Comparison of ENCODE assay signal across 34 cellular contexts in genomic region chr7:147474862-147475261, GRCh38.
"Had no signal": no experiment of that assay in that cellular context is flagged by ENCODE, and none has a peak within 500 bp of the region (broad histone marks: within the 10 kb centered on the region; RNA-seq: fewer than 3 reads in every experiment).

No MANE protein-coding gene starts in this region.

- H3K36me3 Mint-ChIP-seq: activated CD4-positive, alpha-beta memory T cell treated with anti-CD3 and anti-CD28 coated beads for 36 hours; activated CD8-positive, alpha-beta memory T cell treated with anti-CD3 and anti-CD28 coated beads, Interleukin-2, amount 10 ng/mL, durations not matched to agents 7 days and 5 days; activated naive CD4-positive, alpha-beta T cell treated with anti-CD3 and anti-CD28 coated beads, Interleukin-2, amount 50 U/mL, for 24 hours; activated naive CD8-positive, alpha-beta T cell treated with anti-CD3 and anti-CD28 coated beads for 36 hours; brain had no signal

- H3K9me3 ChIP-seq: adrenal gland, ascending aorta, breast epithelium, colonic mucosa, esophagus squamous epithelium, gastroesophageal sphincter had no signal

- H3K4me3 ChIP-seq: adrenal gland, ascending aorta, breast epithelium, cardiac muscle cell, colonic mucosa, dorsolateral prefrontal cortex, esophagus squamous epithelium, gastroesophageal sphincter, heart right ventricle had no signal

- ATAC-seq: activated CD4-positive, alpha-beta T cell treated with anti-CD3 and anti-CD28 coated beads for 36 hours; activated CD8-positive, alpha-beta memory T cell treated with anti-CD3 and anti-CD28 coated beads, Interleukin-2, amount 10 ng/mL, durations not matched to agents 7 days and 5 days; activated CD8-positive, alpha-beta T cell treated with anti-CD3 and anti-CD28 coated beads, Interleukin-2, amount 10 ng/mL, durations not matched to agents 7 days and 5 days; activated naive CD8-positive, alpha-beta T cell treated with anti-CD3 and anti-CD28 coated beads, Interleukin-2, amount 50 U/mL, for 24 hours; effector memory CD8-positive, alpha-beta T cell; gastroesophageal sphincter; heart right ventricle had no signal

- FAIRE-seq: endothelial cell of umbilical vein had no signal

- H3K36me3 ChIP-seq: adrenal gland, ascending aorta, breast epithelium, cardiac muscle cell, colonic mucosa, esophagus squamous epithelium, gastroesophageal sphincter, heart right ventricle had no signal

- H3K4me1 Mint-ChIP-seq: activated CD4-positive, alpha-beta T cell treated with anti-CD3 and anti-CD28 coated beads for 36 hours; activated CD4-positive, alpha-beta T cell treated with anti-CD3 and anti-CD28 coated beads, Interleukin-2, amount 10 ng/mL, durations not matched to agents 24 days and 14 days; activated CD8-positive, alpha-beta memory T cell treated with anti-CD3 and anti-CD28 coated beads, Interleukin-2, amount 10 ng/mL, durations not matched to agents 7 days and 5 days; activated naive CD4-positive, alpha-beta T cell treated with anti-CD3 and anti-CD28 coated beads, Interleukin-2, amount 50 U/mL, for 24 hours; activated naive CD8-positive, alpha-beta T cell treated with anti-CD3 and anti-CD28 coated beads for 36 hours; activated naive CD8-positive, alpha-beta T cell treated with anti-CD3 and anti-CD28 coated beads, Interleukin-2, amount 50 U/mL, for 24 hours; brain had no signal

- H3K9me3 Mint-ChIP-seq: activated CD4-positive, alpha-beta memory T cell treated with anti-CD3 and anti-CD28 coated beads for 36 hours; activated naive CD4-positive, alpha-beta T cell treated with anti-CD3 and anti-CD28 coated beads, Interleukin-2, amount 50 U/mL, for 24 hours; activated naive CD8-positive, alpha-beta T cell treated with anti-CD3 and anti-CD28 coated beads for 36 hours had no signal

- H3K27ac ChIP-seq: adrenal gland, ascending aorta, breast epithelium, cardiac muscle cell, colonic mucosa, dorsolateral prefrontal cortex, epithelial cell of prostate, esophagus squamous epithelium, gastroesophageal sphincter, heart right ventricle had no signal

- H3K4me1 ChIP-seq: adrenal gland, ascending aorta, breast epithelium, colonic mucosa, esophagus squamous epithelium, gastroesophageal sphincter, heart right ventricle had no signal

- DNase-seq: activated CD4-positive, alpha-beta memory T cell treated with anti-CD3 and anti-CD28 coated beads for 36 hours; activated CD4-positive, alpha-beta T cell treated with anti-CD3 and anti-CD28 coated beads for 36 hours; activated CD4-positive, alpha-beta T cell treated with anti-CD3 and anti-CD28 coated beads, Interleukin-2, amount 10 ng/mL, durations not matched to agents 24 days and 14 days; activated CD4-positive, CD25-positive, alpha-beta regulatory T cell; activated CD4-positive, CD25-positive, alpha-beta regulatory T cell treated with anti-CD3 and anti-CD28 coated beads, Interleukin-2, amount 50 U/mL, for 72 hours; activated CD8-positive, alpha-beta memory T cell treated with anti-CD3 and anti-CD28 coated beads, Interleukin-2, amount 10 ng/mL, durations not matched to agents 7 days and 5 days; activated CD8-positive, alpha-beta memory T cell treated with anti-CD3 and anti-CD28 coated beads, Interleukin-2, amount 50 U/mL, for 48 hours; activated CD8-positive, alpha-beta T cell treated with anti-CD3 and anti-CD28 coated beads, Interleukin-2, amount 10 ng/mL, durations not matched to agents 7 days and 5 days; activated effector memory CD4-positive, alpha-beta T cell treated with anti-CD3 and anti-CD28 coated beads, Interleukin-2, amount 50 U/mL, for 16 hours; activated naive CD4-positive, alpha-beta T cell treated with anti-CD3 and anti-CD28 coated beads for 36 hours; activated naive CD8-positive, alpha-beta T cell treated with anti-CD3 and anti-CD28 coated beads for 36 hours; activated naive CD8-positive, alpha-beta T cell treated with anti-CD3 and anti-CD28 coated beads, Interleukin-2, amount 50 U/mL, for 24 hours; activated T-cell treated with anti-CD3 and anti-CD28 coated beads for 4 hours; activated T-cell treated with anti-CD3 and anti-CD28 coated beads, Interleukin-2, amount 50 U/mL, for 24 hours; adrenal gland; central memory CD4-positive, alpha-beta T cell; cerebellar nuclear complex; colonic mucosa; dorsolateral prefrontal cortex; effector CD4-positive, alpha-beta T cell; effector memory CD8-positive, alpha-beta T cell; esophagus squamous epithelium; foreskin melanocyte; heart right ventricle; T-helper 2 cell had no signal

- H3K27me3 Mint-ChIP-seq: activated CD4-positive, alpha-beta memory T cell treated with anti-CD3 and anti-CD28 coated beads for 36 hours; activated CD4-positive, alpha-beta T cell treated with anti-CD3 and anti-CD28 coated beads for 36 hours; activated CD4-positive, alpha-beta T cell treated with anti-CD3 and anti-CD28 coated beads, Interleukin-2, amount 10 ng/mL, durations not matched to agents 24 days and 14 days; activated CD8-positive, alpha-beta memory T cell treated with anti-CD3 and anti-CD28 coated beads, Interleukin-2, amount 10 ng/mL, durations not matched to agents 7 days and 5 days; activated naive CD4-positive, alpha-beta T cell treated with anti-CD3 and anti-CD28 coated beads, Interleukin-2, amount 50 U/mL, for 24 hours; activated naive CD8-positive, alpha-beta T cell treated with anti-CD3 and anti-CD28 coated beads for 36 hours; activated naive CD8-positive, alpha-beta T cell treated with anti-CD3 and anti-CD28 coated beads, Interleukin-2, amount 50 U/mL, for 24 hours; activated T-cell treated with anti-CD3 and anti-CD28 coated beads, Interleukin-2, amount 50 U/mL, for 24 hours; effector memory CD8-positive, alpha-beta T cell had no signal

- H3K4me3 Mint-ChIP-seq: activated CD4-positive, alpha-beta memory T cell treated with anti-CD3 and anti-CD28 coated beads for 36 hours; activated CD4-positive, alpha-beta T cell treated with anti-CD3 and anti-CD28 coated beads for 36 hours; activated CD4-positive, alpha-beta T cell treated with anti-CD3 and anti-CD28 coated beads, Interleukin-2, amount 10 ng/mL, durations not matched to agents 24 days and 14 days; activated CD8-positive, alpha-beta memory T cell treated with anti-CD3 and anti-CD28 coated beads, Interleukin-2, amount 10 ng/mL, durations not matched to agents 7 days and 5 days; activated CD8-positive, alpha-beta T cell treated with anti-CD3 and anti-CD28 coated beads, Interleukin-2, amount 10 ng/mL, durations not matched to agents 7 days and 5 days; activated naive CD4-positive, alpha-beta T cell treated with anti-CD3 and anti-CD28 coated beads for 36 hours; activated naive CD4-positive, alpha-beta T cell treated with anti-CD3 and anti-CD28 coated beads, Interleukin-2, amount 50 U/mL, for 24 hours; activated naive CD8-positive, alpha-beta T cell treated with anti-CD3 and anti-CD28 coated beads for 36 hours; activated naive CD8-positive, alpha-beta T cell treated with anti-CD3 and anti-CD28 coated beads, Interleukin-2, amount 50 U/mL, for 24 hours; activated T-cell treated with anti-CD3 and anti-CD28 coated beads, Interleukin-2, amount 50 U/mL, for 24 hours; brain; effector memory CD8-positive, alpha-beta T cell had no signal

- H3K27me3 ChIP-seq: adrenal gland, ascending aorta, breast epithelium, cardiac muscle cell, colonic mucosa, dorsolateral prefrontal cortex, esophagus squamous epithelium, gastroesophageal sphincter, heart right ventricle had no signal

- H3K27ac Mint-ChIP-seq: activated CD4-positive, alpha-beta memory T cell treated with anti-CD3 and anti-CD28 coated beads for 36 hours; activated CD4-positive, alpha-beta T cell treated with anti-CD3 and anti-CD28 coated beads for 36 hours; activated CD4-positive, alpha-beta T cell treated with anti-CD3 and anti-CD28 coated beads, Interleukin-2, amount 10 ng/mL, durations not matched to agents 24 days and 14 days; activated CD8-positive, alpha-beta memory T cell treated with anti-CD3 and anti-CD28 coated beads, Interleukin-2, amount 10 ng/mL, durations not matched to agents 7 days and 5 days; activated CD8-positive, alpha-beta T cell treated with anti-CD3 and anti-CD28 coated beads, Interleukin-2, amount 10 ng/mL, durations not matched to agents 7 days and 5 days; activated naive CD4-positive, alpha-beta T cell treated with anti-CD3 and anti-CD28 coated beads for 36 hours; activated naive CD4-positive, alpha-beta T cell treated with anti-CD3 and anti-CD28 coated beads, Interleukin-2, amount 50 U/mL, for 24 hours; activated naive CD8-positive, alpha-beta T cell treated with anti-CD3 and anti-CD28 coated beads for 36 hours; activated naive CD8-positive, alpha-beta T cell treated with anti-CD3 and anti-CD28 coated beads, Interleukin-2, amount 50 U/mL, for 24 hours; activated T-cell treated with anti-CD3 and anti-CD28 coated beads, Interleukin-2, amount 50 U/mL, for 24 hours; activated T-helper 2 cell treated with anti-CD3 and anti-CD28 coated beads, Interferon-gamma antibody, Interleukin-2, Interleukin-4, amounts not matched to agents 10 μg/mL and 5 μg/mL and 100 μg/mL, durations not matched to agents 14 hours and 24 hours and 36 hours; brain; effector memory CD8-positive, alpha-beta T cell had no signal
